ENCODE assay signal across 18 cellular contexts in genomic region chr9:88187631-88188030, GRCh38. TPM values are rescaled to one million over a fixed set of nuclear protein-coding genes. Genes with fewer than 3 reads are reported as not detected.
DNase-seq lines count a peak whose midpoint lies in the region; ATAC-seq and TF ChIP-seq lines count a peak whose summit lies in the region.
"Had no signal": no experiment of that assay in that cellular context is flagged by ENCODE, and none has a peak within 500 bp of the region (broad histone marks: within the 10 kb centered on the region; RNA-seq: fewer than 3 reads in every experiment).

No MANE protein-coding gene starts in this region.

- 5 to 13% (median 8%) methylated on average over 2 of the region's 2 CpGs for WGBS in ovary, 3 donors

- H3K27me3 ChIP-seq in ovary, result no peaks in the 10 kb centered on the region
- H3K27me3 ChIP-seq: Peyer's patch had no signal

- H3K4me1 ChIP-seq in ovary (ENCODE audit: insufficient read depth), result peaks cover 12% of the 10 kb centered on the region
- H3K4me1 ChIP-seq: Peyer's patch had no signal

- TF ChIP-seq EP300 in ovary (IDR thresholded peaks at IDR 0.05), result no peak

- peak overlapping the region; percentile 85 for H3K27ac ChIP-seq in SK-N-MC
- H3K27ac ChIP-seq in ovary, result no peak overlapping the region
- H3K27ac ChIP-seq: Peyer's patch had no signal

- intact Hi-C loops in ovary (cut with DNase I), result no loop called here

- H3K4me3 ChIP-seq in AG10803 (ENCODE audit: low read length), result no peak overlapping the region
- no peak overlapping the region for H3K4me3 ChIP-seq in SK-N-MC
- H3K4me3 ChIP-seq in fibroblast of the aortic adventitia (ENCODE audit: low read depth, low read length), result no peak overlapping the region
- no peak overlapping the region for H3K4me3 ChIP-seq in ovary
- H3K4me3 ChIP-seq: GM23338, Peyer's patch had no signal

- ATAC-seq in HG03565 (IDR thresholded peaks at IDR 0.05; ENCODE audit: unreplicated experiment), result no peak
- ATAC-seq: GM23338, SK-N-SH treated with all-trans-retinoic acid at 6 μM for 48 hours had no signal

- H3K36me3 ChIP-seq in SK-N-MC (ENCODE audit: insufficient read depth, low read length), result no peaks in the 10 kb centered on the region
- no peaks in the 10 kb centered on the region for H3K36me3 ChIP-seq in ovary
- H3K36me3 ChIP-seq: Peyer's patch had no signal

- H3K9ac ChIP-seq in SK-N-MC (ENCODE audit: insufficient read length), result no peak overlapping the region

- no peak for TF ChIP-seq POLR2A in ovary (IDR thresholded peaks at IDR 0.05)

- no peaks in the 10 kb centered on the region for H3K9me3 ChIP-seq in SK-N-MC (ENCODE audit: low read depth, low read length)
- H3K9me3 ChIP-seq in ovary, result no peaks in the 10 kb centered on the region
- H3K9me3 ChIP-seq: Peyer's patch had no signal

- peak; percentile 76 for DNase-seq in AG10803 (ENCODE audit: low read depth)
- DNase-seq in SK-N-MC (ENCODE audit: low read depth, low spot score), result no peak
- DNase-seq in fibroblast of the aortic adventitia (ENCODE audit: low read depth), result peak; percentile 55
- DNase-seq in anterior cingulate cortex (lab: John Stamatoyannopoulos, UW), result no peak
- no peak for DNase-seq in NCI-H2196 (lab: John Stamatoyannopoulos, UW; ENCODE audit: unreplicated experiment)
- DNase-seq in ovary, result no peak
- DNase-seq: CD4-positive, CD25-positive, alpha-beta regulatory T cell; Karpas-422; MM.1S; NCI-H1105 treated with DMSO at 0.1 percent for 48 hours; NCI-H187 treated with DMSO at 0.1 percent for 48 hours; NCI-H510A; Peyer's patch; Right ventricle myocardium superior had no signal

- TF ChIP-seq CTCF in AG10803 (conservative IDR thresholded peaks at IDR 0.05; ENCODE audit: low read length) (no peak), fibroblast of the aortic adventitia (IDR thresholded peaks at IDR 0.05; ENCODE audit: insufficient read depth, low read length) (no peak), ovary (IDR thresholded peaks at IDR 0.05) (no peak)

RNA-seq across cellular contexts. Expression of gene SPATA31C2, which starts 49.4 kb away (rescaled TPM):
- total RNA-seq in fibroblast of the aortic adventitia (ENCODE audit: low replicate concordance), result not detected in 2 replicates
- total RNA-seq in ovary, result under 1 TPM in 4 of 7 donors, not detected in 3; 0.05 to 0.34 (median 0.09) TPM
- polyA plus RNA-seq in ovary, result under 1 TPM in 1 of 2 donors, not detected in 1; 0.01 TPM
- total RNA-seq: G401, Peyer's patch, Right ventricle myocardium superior had no signal

Comparison
In these comparisons a context has a peak if more than half of its experiments do, and no peak if none do; other contexts are left out.
1. DNase-seq: peak in AG10803 (single experiment) and fibroblast of the aortic adventitia (single experiment); none in SK-N-MC (single experiment), anterior cingulate cortex (0 of 58), NCI-H2196 (single experiment) and ovary (0 of 5).